Comparison of ENCODE assay signal across 16 cellular contexts in the genomic region with DNA sequence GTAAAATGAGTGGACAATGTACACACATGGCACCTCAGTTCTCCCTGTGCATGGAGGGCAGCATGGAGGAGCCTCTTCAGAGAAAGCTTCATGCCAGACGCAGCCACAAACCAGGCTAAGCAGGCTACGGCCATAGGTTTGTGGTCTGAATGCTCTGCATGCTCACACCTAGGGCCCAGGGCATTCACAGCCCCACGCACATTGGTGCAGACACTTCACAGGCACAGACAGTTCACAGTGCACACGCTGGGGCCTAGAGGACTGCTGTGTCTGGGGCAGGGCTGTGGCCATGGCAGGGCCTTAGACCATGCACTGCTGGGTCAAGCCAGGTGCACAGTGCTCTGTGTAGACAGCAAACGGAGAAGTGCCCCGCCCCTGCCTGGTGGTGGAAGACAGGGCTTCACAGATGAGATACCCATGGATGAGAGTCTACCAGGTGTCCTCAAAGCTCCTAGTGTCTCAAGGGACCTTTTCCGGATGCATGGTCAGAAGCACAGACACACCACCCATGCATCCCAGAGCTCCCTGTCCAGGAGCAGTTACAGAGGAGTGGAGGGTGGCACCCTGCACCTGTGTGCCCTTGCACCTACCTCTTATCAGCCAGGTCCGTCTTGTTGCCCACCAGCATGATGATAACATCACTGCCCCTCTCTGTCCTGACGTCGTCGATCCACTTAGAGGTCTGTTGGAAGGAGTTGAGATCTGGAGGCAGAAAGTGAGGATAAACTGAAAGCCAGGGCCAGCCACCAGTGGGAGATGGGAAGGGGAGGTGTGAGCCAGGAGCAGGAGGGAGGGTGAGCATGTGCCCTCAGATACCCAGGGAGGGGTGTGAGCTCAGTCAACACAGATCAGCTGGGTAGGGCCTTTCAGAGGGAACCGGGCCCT. TPM values are rescaled to one million over a fixed set of nuclear protein-coding genes. Genes with fewer than 3 reads are reported as not detected.
DNase-seq lines count a peak whose midpoint lies in the region; ATAC-seq, FAIRE-seq and TF ChIP-seq lines count a peak whose summit lies in the region.
"Had no signal": no experiment of that assay in that cellular context is flagged by ENCODE, and none has a peak within 500 bp of the region (broad histone marks: within the 10 kb centered on the region; RNA-seq: fewer than 3 reads in every experiment).

No MANE protein-coding gene starts in this region.

- H3K27ac Mint-ChIP-seq in type B pancreatic cell = no peak overlapping the region
- H3K27ac Mint-ChIP-seq: CD4-positive, alpha-beta T cell; GM23338 had no signal

- no peaks in the 10 kb centered on the region for H3K4me1 Mint-ChIP-seq in type B pancreatic cell (ENCODE audit: unreplicated experiment)
- H3K4me1 Mint-ChIP-seq: GM23338 had no signal

- in situ Hi-C loops in GM12878 (cut with MboI) (no loop called here), HepG2 (cut with HindIII; ENCODE audit: extremely low pct_ligation_motif_present, low pct_unique_long_range_greater_than_20kb) (no loop called here)

- CTCF ChIA-PET in GM12878 (lab: Yijun Ruan, JAX) = no interaction called here
- CTCF ChIA-PET in HepG2 (lab: Yijun Ruan, JAX; ENCODE audit: low intra/inter-chr PET ratio, low total read pairs) = no interaction called here
- CTCF ChIA-PET in SK-N-SH (lab: Yijun Ruan, JAX) = interaction anchor here (0.9 kb wide), 1 partner anchor 91 kb away, joined by 3 read pairs; no protein-coding TSS in a partner anchor

- POLR2A ChIA-PET in GM12878 (lab: Charles Lee) = no interaction called here
- POLR2A ChIA-PET in HepG2 (lab: Yijun Ruan, JAX) = no interaction called here
- POLR2A ChIA-PET in SK-N-SH (lab: Yijun Ruan, JAX) = no interaction called here

- H2AFZ ChIP-seq in GM12878 (ENCODE audit: control insufficient read depth, low read depth, low read length) = no peak overlapping the region
- H2AFZ ChIP-seq in HepG2 (ENCODE audit: low read length) = no peak overlapping the region
- H2AFZ ChIP-seq in SK-N-SH (ENCODE audit: low read depth) = no peak overlapping the region
- H2AFZ ChIP-seq: GM23338 had no signal

- no TSS peak for BruUV-seq in GM12878 (replicated peaks; lab: Mats Ljungman, UMichigan)
- BruUV-seq in HepG2 (replicated peaks; lab: Mats Ljungman, UMichigan) = no TSS peak

- H3F3A ChIP-seq in SK-N-SH (replicated peaks; ENCODE audit: insufficient read depth) = no peaks in the 10 kb centered on the region

- TF ChIP-seq RAD21 in GM12878 (IDR thresholded peaks at IDR 0.05; ENCODE audit: insufficient read depth, low read depth, low read length) = no peak
- no peak for TF ChIP-seq RAD21 in HepG2 (CRISPR knock-in tag; IDR thresholded peaks at IDR 0.05)
- no peak for TF ChIP-seq RAD21 in SK-N-SH (IDR thresholded peaks at IDR 0.05; ENCODE audit: low read length)

- TF ChIP-seq POLR2A in GM12878 (IDR thresholded peaks at IDR 0.05; ENCODE audit: low read depth, low read length) (no peak), HepG2 (IDR thresholded peaks at IDR 0.05; ENCODE audit: insufficient read depth in 1 of 2, low read depth in 2 of 2, low read length in 2 of 2) (no peak)

- H3K9me3 ChIP-seq in GM12878 (replicated peaks; ENCODE audit: control insufficient read depth, insufficient read depth, low read length) = no peaks in the 10 kb centered on the region
- H3K9me3 ChIP-seq in HepG2 (ENCODE audit: low read length) = no peaks in the 10 kb centered on the region
- no peaks in the 10 kb centered on the region for H3K9me3 ChIP-seq in SK-N-SH
- H3K9me3 ChIP-seq: BLaER1 treated with 17β-estradiol and CSF1 and Interleukin-3, amounts not matched to agents 10 nM and 100 nM had no signal

- no peak for TF ChIP-seq CTCF in GM12878 (IDR thresholded peaks at IDR 0.05 in 2 of 3, conservative IDR thresholded peaks at IDR 0.05 in 1 of 3; ENCODE audit: control insufficient read depth in 2 of 3, extremely low read depth in 1 of 3, insufficient read depth in 1 of 3, low read depth in 3 of 3, low read length in 3 of 3)
- no peak for TF ChIP-seq CTCF in HepG2 (CRISPR knock-in tag; IDR thresholded peaks at IDR 0.05)
- no peak for TF ChIP-seq CTCF in type B pancreatic cell (conservative IDR thresholded peaks at IDR 0.05)
- no peak for TF ChIP-seq CTCF in SK-N-SH (IDR thresholded peaks at IDR 0.05)

- H3K27ac ChIP-seq in GM12878 (ENCODE audit: control insufficient read depth, insufficient read depth) = no peak overlapping the region
- H3K27ac ChIP-seq in HepG2 (ENCODE audit: extremely low read length, insufficient read depth, low read length) = no peak overlapping the region
- H3K27ac ChIP-seq in SK-N-SH (ENCODE audit: low read depth in 2 of 2, low read length in 1 of 2) = no peak overlapping the region
- H3K27ac ChIP-seq: 22Rv1; BLaER1 treated with 17β-estradiol and CSF1 and Interleukin-3, amounts not matched to agents 10 nM and 100 nM had no signal

- FAIRE-seq in GM12878 (lab: Jason Lieb, UNC) = no peak
- FAIRE-seq in HepG2 (lab: Jason Lieb, UNC) = no peak
- FAIRE-seq: GM12891 had no signal

- no peaks in the 10 kb centered on the region for H4K20me1 ChIP-seq in GM12878 (ENCODE audit: control insufficient read depth, insufficient read depth)
- no peaks in the 10 kb centered on the region for H4K20me1 ChIP-seq in HepG2 (ENCODE audit: insufficient read depth, low read length)
- no peaks in the 10 kb centered on the region for H4K20me1 ChIP-seq in SK-N-SH (ENCODE audit: insufficient read depth)
- H4K20me1 ChIP-seq: BLaER1 treated with 17β-estradiol and CSF1 and Interleukin-3, amounts not matched to agents 10 nM and 100 nM had no signal

- no peaks in the 10 kb centered on the region for H3K9me3 Mint-ChIP-seq in type B pancreatic cell
- H3K9me3 Mint-ChIP-seq: CD4-positive, alpha-beta T cell; GM23338 had no signal

- TF ChIP-seq EP300 in GM12878 (IDR thresholded peaks at IDR 0.05; ENCODE audit: borderline replicate concordance in 1 of 2, control insufficient read depth in 1 of 2, low read depth in 2 of 2, low read length in 2 of 2) = no peak
- no peak for TF ChIP-seq EP300 in HepG2 (IDR thresholded peaks at IDR 0.05; ENCODE audit: low read depth in 2 of 2, low read length in 2 of 2)
- TF ChIP-seq EP300 in HepG2 (CRISPR knock-in tag; IDR thresholded peaks at IDR 0.05; ENCODE audit: borderline replicate concordance) = no peak
- TF ChIP-seq EP300 in SK-N-SH (IDR thresholded peaks at IDR 0.05; ENCODE audit: borderline replicate concordance in 1 of 2, low read depth in 1 of 2, low read length in 1 of 2) = no peak

- no peaks in the 10 kb centered on the region for H3K4me1 ChIP-seq in GM12878 (ENCODE audit: control insufficient read depth, insufficient read depth, low read length)
- no peaks in the 10 kb centered on the region for H3K4me1 ChIP-seq in HepG2 (ENCODE audit: insufficient read depth, low read length)
- no peaks in the 10 kb centered on the region; a peak in 1 of 4 replicates for H3K4me1 ChIP-seq in SK-N-SH (ENCODE audit: control insufficient read depth in 1 of 2, insufficient read depth in 2 of 2, low read depth in 1 of 2, low read length in 1 of 2)

- intact Hi-C loops in GM12878 (cut with micrococcal nuclease; ENCODE audit: unreplicated experiment) (no loop called here), HepG2 (cut with micrococcal nuclease; ENCODE audit: unreplicated experiment) (no loop called here)

- no peak overlapping the region for H3K4me3 Mint-ChIP-seq in type B pancreatic cell
- H3K4me3 Mint-ChIP-seq: CD4-positive, alpha-beta T cell; GM23338 had no signal

- H3K27me3 Mint-ChIP-seq in type B pancreatic cell = no peaks in the 10 kb centered on the region
- H3K27me3 Mint-ChIP-seq: CD4-positive, alpha-beta T cell had no signal

- peak; percentile 19; the same call in 2 of the 3 replicates for ATAC-seq in GM12878
- ATAC-seq in HepG2 = peak; percentile 64
- ATAC-seq: GM23338 had no signal

- RAD21 ChIA-PET in GM12878 (lab: Charles Lee; ENCODE audit: unreplicated experiment) = no interaction called here

- H3K4me3 ChIP-seq in GM12878 (no peak overlapping the region), HepG2 (replicated peaks in 1 of 3; ENCODE audit: insufficient read depth in 1 of 3, low read depth in 2 of 3, low read length in 3 of 3) (no peak overlapping the region), SK-N-SH (ENCODE audit: low read depth in 2 of 2, low read length in 1 of 2) (no peak overlapping the region)
- H3K4me3 ChIP-seq: BLaER1 treated with 17β-estradiol and CSF1 and Interleukin-3, amounts not matched to agents 10 nM and 100 nM; GM23338 had no signal

- no peaks in the 10 kb centered on the region for H3K79me2 ChIP-seq in GM12878 (ENCODE audit: control insufficient read depth, insufficient read depth, low read length)
- H3K79me2 ChIP-seq in HepG2 (ENCODE audit: insufficient read depth, low read length) = no peaks in the 10 kb centered on the region
- H3K79me2 ChIP-seq in SK-N-SH (ENCODE audit: insufficient read depth) = no peaks in the 10 kb centered on the region

- H3K27me3 ChIP-seq in GM12878 (replicated peaks in 1 of 2; ENCODE audit: control insufficient read depth in 2 of 2, insufficient read depth in 2 of 2, low read length in 1 of 2) = peaks cover 3 to 4% of the 10 kb centered on the region in 2 experiments
- H3K27me3 ChIP-seq in HepG2 (ENCODE audit: control insufficient read depth in 1 of 2, insufficient read depth in 2 of 2, low read length in 2 of 2) = peaks cover 9 to 16% of the 10 kb centered on the region in 2 experiments; a peak in 3 of 5 replicates
- no peaks in the 10 kb centered on the region for H3K27me3 ChIP-seq in SK-N-SH (ENCODE audit: insufficient read depth)
- H3K27me3 ChIP-seq: BLaER1 treated with 17β-estradiol and CSF1 and Interleukin-3, amounts not matched to agents 10 nM and 100 nM had no signal

- SMC1A ChIA-PET in GM12878 (lab: Charles Lee; ENCODE audit: uncharacterized antibody, unreplicated experiment) = no interaction called here

- no peaks in the 10 kb centered on the region for H3K9me2 ChIP-seq in SK-N-SH

- H3K36me3 ChIP-seq in GM12878 (ENCODE audit: control insufficient read depth in 2 of 2, insufficient read depth in 2 of 2, low read length in 1 of 2) (no peaks in the 10 kb centered on the region; a peak in 1 of 4 replicates), HepG2 (replicated peaks in 1 of 2; ENCODE audit: control insufficient read depth in 1 of 2, insufficient read depth in 2 of 2, low read length in 2 of 2) (no peaks in the 10 kb centered on the region), SK-N-SH (replicated peaks in 1 of 2; ENCODE audit: control insufficient read depth in 1 of 2, insufficient read depth in 2 of 2, low read length in 1 of 2) (no peaks in the 10 kb centered on the region)
- H3K36me3 ChIP-seq: BLaER1 treated with 17β-estradiol and CSF1 and Interleukin-3, amounts not matched to agents 10 nM and 100 nM had no signal

- 42% methylated on average over 12 of the region's 12 CpGs for WGBS in GM12878 (ENCODE audit: insufficient coverage, insufficient replicate concordance, low lambda C conversion rate, missing lambda C conversion rate)
- WGBS in HepG2 (ENCODE audit: low lambda C conversion rate) = 10% methylated on average over 2 of the region's 12 CpGs
- 65% methylated on average over 6 of the region's 12 CpGs for WGBS in SK-N-SH (ENCODE audit: low lambda C conversion rate)

- H3K36me3 Mint-ChIP-seq in type B pancreatic cell = peaks cover 4% of the 10 kb centered on the region

- peak; percentile 1 for DNase-seq in activated CD4-positive, CD25-positive, alpha-beta regulatory T cell treated with anti-CD3 and anti-CD28 coated beads, Interleukin-2, amount 50 U/mL, for 72 hours
- no peak for DNase-seq in activated CD4-positive, CD25-positive, alpha-beta regulatory T cell (lab: John Stamatoyannopoulos, UW)
- DNase-seq in GM12878 (ENCODE audit: low read depth, low spot score) = no peak
- DNase-seq in HepG2 (ENCODE audit: low spot score) = no peak
- DNase-seq in type B pancreatic cell (ENCODE audit: extremely low spot score, unreplicated experiment) = peak; percentile 60
- no peak for DNase-seq in RKO (ENCODE audit: low spot score)
- DNase-seq in SK-N-SH = no peak
- DNase-seq in dermis blood vessel endothelial cell = no peak
- DNase-seq: Calu3; CD4-positive, alpha-beta T cell; DMS 273 treated with DMSO at 0.1 percent for 48 hours; H7 had no signal

- H3K4me2 ChIP-seq in GM12878 (ENCODE audit: control insufficient read depth, insufficient read depth) = no peak overlapping the region
- H3K4me2 ChIP-seq in HepG2 (ENCODE audit: low read depth, low read length) = no peak overlapping the region
- no peak overlapping the region for H3K4me2 ChIP-seq in SK-N-SH
- H3K4me2 ChIP-seq: GM23338 had no signal

- H3K9ac ChIP-seq in GM12878 (ENCODE audit: control insufficient read depth, insufficient read depth, low read length) (no peak overlapping the region), HepG2 (ENCODE audit: insufficient read depth, low read depth, low read length) (no peak overlapping the region), SK-N-SH (no peak overlapping the region)
- H3K9ac ChIP-seq: BLaER1 treated with 17β-estradiol and CSF1 and Interleukin-3, amounts not matched to agents 10 nM and 100 nM had no signal

RNA-seq across cellular contexts. Expression of a gene that starts 33.5 kb away (rescaled TPM):
- total RNA-seq in GM12878 (2013; cell fraction: nucleolus; rRNA removed) = 40.0 and 42.4 TPM in 2 replicates
- total RNA-seq in GM12878 (2014; rRNA removed) (45.5 and 46.9 TPM in 2 replicates), GM12878 (2014; rRNA removed; fragmentation: Illumina TruSeq; extraction: Trizol) (37.6 and 43.0 TPM in 2 replicates), GM12878 (2021) (63.0 and 65.1 TPM in 2 replicates), HepG2 (2016; rRNA removed; fragmentation: Illumina TruSeq; extraction: Trizol) (60.7 and 111 TPM in 2 replicates), type B pancreatic cell (ENCODE audit: low replicate concordance) (80.9 and 89.5 TPM in 2 replicates), dermis blood vessel endothelial cell (46.3 and 76.6 TPM in 2 replicates)
- polyA plus RNA-seq in GM12878 (2011; ENCODE audit: low read depth) = 23.8 TPM
- polyA plus RNA-seq in GM12878 (2011; rRNA removed) (45.2 and 45.6 TPM in 2 replicates), GM12878 (2014; fragmentation: Illumina TruSeq; extraction: Trizol) (42.4 and 46.3 TPM in 2 replicates), GM12878 (2014; fragmentation: Nextera tagmentation; extraction: Ambion mirVana) (10 to 100 TPM; 30.6 to 39.1 TPM), GM12878 (2014; rRNA removed) (56.1 and 60.2 TPM in 2 replicates), GM12878 (2016; fragmentation: Nextera tagmentation; extraction: Ambion mirVana) (100 to 1,000 TPM in 1 of 2 experiments, 10 to 100 TPM in 1; 93.7 to 107 TPM), HepG2 (2011; rRNA removed) (41.0 and 41.5 TPM in 2 replicates), SK-N-SH (2012; rRNA removed) (28.8 and 54.3 TPM in 2 replicates)
- polyA plus RNA-seq in GM12878 (2011; cell fraction: cytosol; rRNA removed) = 37.1 and 59.6 TPM in 2 replicates
- 35.1 and 46.4 TPM in 2 replicates for polyA plus RNA-seq in GM12878 (2011; cell fraction: nucleus; rRNA removed)
- 31.6 and 39.6 TPM in 2 replicates for polyA plus RNA-seq in GM12878 (2012)
- 48.5 and 79.9 TPM in 2 replicates for polyA minus RNA-seq in GM12878 (2011; rRNA and poly(A)+ RNA removed)
- 48.1 and 65.5 TPM in 2 replicates for polyA minus RNA-seq in GM12878 (2011; cell fraction: cytosol; rRNA and poly(A)+ RNA removed)
- 20.3 and 27.9 TPM in 2 replicates for polyA minus RNA-seq in GM12878 (2011; cell fraction: nucleus; rRNA and poly(A)+ RNA removed)
- total RNA-seq in HepG2 (2016; cell fraction: cytosol; rRNA removed; fragmentation: Illumina TruSeq; extraction: Trizol; ENCODE audit: low read depth) = 13.8 TPM in 2 replicates
- total RNA-seq in HepG2 (2016; cell fraction: insoluble cytoplasmic fraction; rRNA removed; fragmentation: Illumina TruSeq; extraction: Trizol) = 69.0 and 109 TPM in 2 replicates
- 24.3 and 25.9 TPM in 2 replicates for total RNA-seq in HepG2 (2016; cell fraction: membrane; rRNA removed; fragmentation: Illumina TruSeq; extraction: Trizol)
- 90.1 and 90.9 TPM in 2 replicates for total RNA-seq in HepG2 (2016; cell fraction: nucleus; rRNA removed; fragmentation: Illumina TruSeq; extraction: Trizol)
- polyA plus RNA-seq in HepG2 (2011; cell fraction: cytosol; rRNA removed) = 39.0 and 39.5 TPM in 2 replicates
- polyA plus RNA-seq in HepG2 (2011; cell fraction: nucleus; rRNA removed) = 22.7 and 31.2 TPM in 2 replicates
- polyA plus RNA-seq in HepG2 (2012) = 41.6 and 50.2 TPM in 2 replicates
- polyA plus RNA-seq in HepG2 (2016; cell fraction: cytosol; fragmentation: Illumina TruSeq; extraction: Trizol; ENCODE audit: low read depth) = 13.4 and 13.9 TPM in 2 replicates
- polyA plus RNA-seq in HepG2 (2016; cell fraction: insoluble cytoplasmic fraction; fragmentation: Illumina TruSeq; extraction: Trizol; ENCODE audit: low read depth) = 53.6 and 54.8 TPM in 2 replicates
- 13.7 and 13.9 TPM in 2 replicates for polyA plus RNA-seq in HepG2 (2016; cell fraction: membrane; fragmentation: Illumina TruSeq; extraction: Trizol; ENCODE audit: low read depth)
- 105 and 106 TPM in 2 replicates for polyA plus RNA-seq in HepG2 (2016; cell fraction: nucleus; fragmentation: Illumina TruSeq; extraction: Trizol; ENCODE audit: insufficient read depth, low read depth)
- polyA minus RNA-seq in HepG2 (2011; rRNA and poly(A)+ RNA removed; ENCODE audit: low replicate concordance) = 50.3 and 91.3 TPM in 2 replicates
- polyA minus RNA-seq in HepG2 (2011; cell fraction: cytosol; rRNA and poly(A)+ RNA removed) = 52.6 and 69.3 TPM in 2 replicates
- polyA minus RNA-seq in HepG2 (2011; cell fraction: nucleus; rRNA and poly(A)+ RNA removed) = 42.2 and 44.8 TPM in 2 replicates
- 42.1 and 43.6 TPM in 2 replicates for polyA plus RNA-seq in SK-N-SH (2012; cell fraction: cytosol; rRNA removed)
- 25.7 and 28.3 TPM in 2 replicates for polyA plus RNA-seq in SK-N-SH (2012; cell fraction: nucleus; rRNA removed)

RNA-seq across cellular contexts. Expression of a gene that starts 56.5 kb away (rescaled TPM):
- total RNA-seq in GM12878 (2013; cell fraction: nucleolus; rRNA removed) = not detected in 2 replicates
- total RNA-seq in GM12878 (2014; rRNA removed) = not detected in 2 replicates
- total RNA-seq in GM12878 (2014; rRNA removed; fragmentation: Illumina TruSeq; extraction: Trizol) = not detected in 2 replicates
- total RNA-seq in GM12878 (2021) = 0.13 TPM in 1 of 2 replicates, not detected in the other
- 0.47 TPM for polyA plus RNA-seq in GM12878 (2011; ENCODE audit: low read depth)
- polyA plus RNA-seq in GM12878 (2011; rRNA removed) = not detected in 2 replicates
- polyA plus RNA-seq in GM12878 (2011; cell fraction: cytosol; rRNA removed) = not detected in 2 replicates
- polyA plus RNA-seq in GM12878 (2011; cell fraction: nucleus; rRNA removed) = 0.03 TPM in 1 of 2 replicates, not detected in the other
- 0.57 and 1.5 TPM in 2 replicates for polyA plus RNA-seq in GM12878 (2012)
- 0.01 TPM in 1 of 2 replicates, not detected in the other for polyA plus RNA-seq in GM12878 (2014; fragmentation: Illumina TruSeq; extraction: Trizol)
- polyA plus RNA-seq in GM12878 (2014; fragmentation: Nextera tagmentation; extraction: Ambion mirVana) = under 1 TPM in 1 of 2 experiments, not detected in 1; 0.02 TPM
- polyA plus RNA-seq in GM12878 (2014; rRNA removed) = 0.04 TPM in 1 of 2 replicates, not detected in the other
- polyA plus RNA-seq in GM12878 (2016; fragmentation: Nextera tagmentation; extraction: Ambion mirVana) = under 1 TPM; 0.09 to 0.16 TPM
- polyA minus RNA-seq in GM12878 (2011; rRNA and poly(A)+ RNA removed) = not detected in 2 replicates
- not detected in 2 replicates for polyA minus RNA-seq in GM12878 (2011; cell fraction: cytosol; rRNA and poly(A)+ RNA removed)
- not detected in 2 replicates for polyA minus RNA-seq in GM12878 (2011; cell fraction: nucleus; rRNA and poly(A)+ RNA removed)
- total RNA-seq in HepG2 (2016; rRNA removed; fragmentation: Illumina TruSeq; extraction: Trizol) = 0.17 TPM in 1 of 2 replicates, not detected in the other
- not detected in 2 replicates for total RNA-seq in HepG2 (2016; cell fraction: cytosol; rRNA removed; fragmentation: Illumina TruSeq; extraction: Trizol; ENCODE audit: low read depth)
- total RNA-seq in HepG2 (2016; cell fraction: insoluble cytoplasmic fraction; rRNA removed; fragmentation: Illumina TruSeq; extraction: Trizol) = 0.04 TPM in 1 of 2 replicates, not detected in the other
- total RNA-seq in HepG2 (2016; cell fraction: membrane; rRNA removed; fragmentation: Illumina TruSeq; extraction: Trizol) = 0.34 TPM in 1 of 2 replicates, not detected in the other
- total RNA-seq in HepG2 (2016; cell fraction: nucleus; rRNA removed; fragmentation: Illumina TruSeq; extraction: Trizol) = 0.44 TPM in 1 of 2 replicates, not detected in the other
- polyA plus RNA-seq in HepG2 (2011; rRNA removed) = 0.16 and 0.29 TPM in 2 replicates
- polyA plus RNA-seq in HepG2 (2011; cell fraction: cytosol; rRNA removed) = 0.35 and 0.36 TPM in 2 replicates
- polyA plus RNA-seq in HepG2 (2011; cell fraction: nucleus; rRNA removed) = 0.26 and 0.35 TPM in 2 replicates
- 0.40 and 1.0 TPM in 2 replicates for polyA plus RNA-seq in HepG2 (2012)
- polyA plus RNA-seq in HepG2 (2016; cell fraction: cytosol; fragmentation: Illumina TruSeq; extraction: Trizol; ENCODE audit: low read depth) = 0.53 TPM in 1 of 2 replicates, not detected in the other
- 0.39 TPM in 1 of 2 replicates, not detected in the other for polyA plus RNA-seq in HepG2 (2016; cell fraction: insoluble cytoplasmic fraction; fragmentation: Illumina TruSeq; extraction: Trizol; ENCODE audit: low read depth)
- 0.34 TPM in 1 of 2 replicates, not detected in the other for polyA plus RNA-seq in HepG2 (2016; cell fraction: membrane; fragmentation: Illumina TruSeq; extraction: Trizol; ENCODE audit: low read depth)
- 0.11 TPM in 1 of 2 replicates, not detected in the other for polyA plus RNA-seq in HepG2 (2016; cell fraction: nucleus; fragmentation: Illumina TruSeq; extraction: Trizol; ENCODE audit: insufficient read depth, low read depth)
- polyA minus RNA-seq in HepG2 (2011; rRNA and poly(A)+ RNA removed; ENCODE audit: low replicate concordance) = 2.0 TPM in 1 of 2 replicates, not detected in the other
- polyA minus RNA-seq in HepG2 (2011; cell fraction: cytosol; rRNA and poly(A)+ RNA removed) = 0.49 TPM in 1 of 2 replicates, not detected in the other
- polyA minus RNA-seq in HepG2 (2011; cell fraction: nucleus; rRNA and poly(A)+ RNA removed) = not detected in 2 replicates
- total RNA-seq in type B pancreatic cell (ENCODE audit: low replicate concordance) = 21.2 and 48.2 TPM in 2 replicates
- 8.5 and 9.3 TPM in 2 replicates for polyA plus RNA-seq in SK-N-SH (2012; rRNA removed)
- 8.0 and 9.7 TPM in 2 replicates for polyA plus RNA-seq in SK-N-SH (2012; cell fraction: cytosol; rRNA removed)
- 7.2 and 7.3 TPM in 2 replicates for polyA plus RNA-seq in SK-N-SH (2012; cell fraction: nucleus; rRNA removed)
- total RNA-seq in dermis blood vessel endothelial cell = 1.9 TPM in 2 replicates
- total RNA-seq: CD4-positive, alpha-beta T cell had no signal

Comparison
In these comparisons a context has a peak if more than half of its experiments do, and no peak if none do; other contexts are left out.
1. DNase-seq: peak in activated CD4-positive, CD25-positive, alpha-beta regulatory T cell treated with anti-CD3 and anti-CD28 coated beads, Interleukin-2, amount 50 U/mL, for 72 hours (single experiment) and type B pancreatic cell (single experiment); none in activated CD4-positive, CD25-positive, alpha-beta regulatory T cell (0 of 4), GM12878 (single experiment), HepG2 (single experiment), RKO (single experiment), SK-N-SH (single experiment) and dermis blood vessel endothelial cell (single experiment).